10 cellular contexts compared by ENCODE assay signal in genomic region chr3:150738688-150739087, GRCh38. TPM values are rescaled to one million over a fixed set of nuclear protein-coding genes. Genes with fewer than 3 reads are reported as not detected.
DNase-seq lines count a peak whose midpoint lies in the region; ATAC-seq, FAIRE-seq and TF ChIP-seq lines count a peak whose summit lies in the region.
"Had no signal": no experiment of that assay in that cellular context is flagged by ENCODE, and none has a peak within 500 bp of the region (broad histone marks: within the 10 kb centered on the region; RNA-seq: fewer than 3 reads in every experiment).

No MANE protein-coding gene starts in this region.

- DNase-seq in DMS 273 (lab: John Stamatoyannopoulos, UW; ENCODE audit: unreplicated experiment) (peak; percentile 42), DMS 273 treated with DMSO at 0.1 percent for 48 hours (lab: John Stamatoyannopoulos, UW) (no peak), Karpas-422 (peak; percentile 61), adrenal gland (peak in 3 of 7 donors; percentile 16 to 29 (median 27)), D721Med (ENCODE audit: insufficient read length, low spot score) (no peak), gastrocnemius medialis (no peak), Peyer's patch (no peak)

- peaks cover 91% of the 10 kb centered on the region for H4K20me1 ChIP-seq in Karpas-422 (ENCODE audit: insufficient read depth, low read depth, low read length)

- H3K9ac ChIP-seq in Karpas-422 (ENCODE audit: low read length) = peak overlapping the region; percentile 21; the same call in 1 of the 2 replicates

- no peaks in the 10 kb centered on the region for H3K9me2 ChIP-seq in Karpas-422 (replicated peaks; ENCODE audit: insufficient read depth, low read length)

- in situ Hi-C loops in gastrocnemius medialis (cut with MboI; ENCODE audit: low sequenced_read_pairs in 4 of 4) = no loop called here

- no peak for TF ChIP-seq POLR2A in adrenal gland (IDR thresholded peaks at IDR 0.05)
- TF ChIP-seq POLR2A in gastrocnemius medialis (IDR thresholded peaks at IDR 0.05) = no peak
- no peak for TF ChIP-seq POLR2A in Peyer's patch (IDR thresholded peaks at IDR 0.05)

- H3K79me2 ChIP-seq in Karpas-422 (ENCODE audit: low read length) = peaks cover 51% of the 10 kb centered on the region

- H3K27me3 ChIP-seq in Karpas-422 (ENCODE audit: low read length) = no peaks in the 10 kb centered on the region
- H3K27me3 ChIP-seq in adrenal gland = no peaks in the 10 kb centered on the region
- H3K27me3 ChIP-seq in gastrocnemius medialis = no peaks in the 10 kb centered on the region
- H3K27me3 ChIP-seq in Peyer's patch = no peaks in the 10 kb centered on the region

- no peak for ATAC-seq in gastrocnemius medialis

- FAIRE-seq in D721Med (lab: Jason Lieb, UNC) = no peak

- H3K36me3 ChIP-seq in Karpas-422 (ENCODE audit: insufficient read depth, low read length) = peaks cover 28% of the 10 kb centered on the region; the same call in 1 of the 2 replicates
- H3K36me3 ChIP-seq in adrenal gland (replicated peaks in 1 of 2) = peaks cover 0 to 5% of the 10 kb centered on the region in 2 donors
- H3K36me3 ChIP-seq in mesodermal cell (ENCODE audit: control insufficient read depth, insufficient read depth, low read length) = peaks cover 23% of the 10 kb centered on the region
- peaks cover 0 to 13% of the 10 kb centered on the region in 2 donors for H3K36me3 ChIP-seq in gastrocnemius medialis
- H3K36me3 ChIP-seq in Peyer's patch = peaks cover 0 to 17% (median 0%) of the 10 kb centered on the region in 3 donors

- peak overlapping the region; percentile 65 for H3K4me2 ChIP-seq in Karpas-422 (ENCODE audit: low read depth, low read length, poor library complexity, severe bottlenecking)

- intact Hi-C loops in adrenal gland (cut with DNase I) (no loop called here), gastrocnemius medialis (cut with DNase I; ENCODE audit: low total_unique reads) (no loop called here)

- 19 to 36% (median 24%) methylated on average over 4 of the region's 4 CpGs for WGBS in adrenal gland, 4 donors
- 69 to 82% methylated on average over 3 of the region's 4 CpGs for WGBS in mesodermal cell (ENCODE audit: insufficient coverage in 2 of 2), 2 experiments

- H3K4me3 ChIP-seq in Karpas-422 (ENCODE audit: low read length) = peak overlapping the region; percentile 27
- no peak overlapping the region for H3K4me3 ChIP-seq in adrenal gland
- H3K4me3 ChIP-seq in mesodermal cell (ENCODE audit: extremely low read depth, insufficient read depth, low read length, poor library complexity, severe bottlenecking) = no peak overlapping the region
- H3K4me3 ChIP-seq in gastrocnemius medialis = no peak overlapping the region
- H3K4me3 ChIP-seq in Peyer's patch = no peak overlapping the region

- TF ChIP-seq CTCF in adrenal gland (IDR thresholded peaks at IDR 0.05) (no peak), D721Med (IDR thresholded peaks at IDR 0.05; ENCODE audit: insufficient read depth, missing control alignments) (no peak), gastrocnemius medialis (IDR thresholded peaks at IDR 0.05 in 4 of 5, conservative IDR thresholded peaks at IDR 0.05 in 1 of 5) (no peak), Peyer's patch (IDR thresholded peaks at IDR 0.05) (no peak)

- H3K9me3 ChIP-seq in Karpas-422 (ENCODE audit: low read length) (no peaks in the 10 kb centered on the region), adrenal gland (replicated peaks in 1 of 3) (no peaks in the 10 kb centered on the region), mesodermal cell (ENCODE audit: control insufficient read depth, low read length) (no peaks in the 10 kb centered on the region), gastrocnemius medialis (no peaks in the 10 kb centered on the region), Peyer's patch (no peaks in the 10 kb centered on the region)

- H3K27ac ChIP-seq in Karpas-422 (ENCODE audit: low read length) = peak overlapping the region; percentile 89
- H3K27ac ChIP-seq in adrenal gland = peak overlapping the region; percentile 85 to 91 (median 87)
- H3K27ac ChIP-seq in mesodermal cell (ENCODE audit: low read depth, low read length, severe bottlenecking) = peak overlapping the region; percentile 16
- no peak overlapping the region for H3K27ac ChIP-seq in gastrocnemius medialis
- peak overlapping the region in 2 of 4 donors; percentile 2 to 45 for H3K27ac ChIP-seq in Peyer's patch
- H3K27ac ChIP-seq: 22Rv1 had no signal

- H3K4me1 ChIP-seq in Karpas-422 (ENCODE audit: low read length) = peaks cover 86% of the 10 kb centered on the region
- peaks cover 60 to 99% of the 10 kb centered on the region in 2 donors for H3K4me1 ChIP-seq in adrenal gland (replicated peaks in 1 of 2)
- peaks cover 19% of the 10 kb centered on the region for H3K4me1 ChIP-seq in mesodermal cell (ENCODE audit: control insufficient read depth, insufficient read depth, low read length, poor library complexity, severe bottlenecking)
- H3K4me1 ChIP-seq in gastrocnemius medialis = peaks cover 3 to 6% of the 10 kb centered on the region in 2 donors
- peaks cover 5 to 22% (median 7%) of the 10 kb centered on the region in 4 donors for H3K4me1 ChIP-seq in Peyer's patch

- H2AFZ ChIP-seq in Karpas-422 (ENCODE audit: low read length) = no peak overlapping the region

RNA-seq across cellular contexts. Expression of gene SIAH2, which starts 24.3 kb away (rescaled TPM):
- 160 and 323 TPM in 2 replicates for total RNA-seq in Karpas-422 (2014; rRNA removed; shearing (Covaris generic); ENCODE audit: low replicate concordance)
- total RNA-seq in adrenal gland = 100 to 1,000 TPM in 6 of 8 donors, 10 to 100 TPM in 2; 59.8 to 216 (median 121) TPM
- 10 to 100 TPM; 22.1 to 75.6 (median 24.3) TPM for polyA plus RNA-seq in adrenal gland
- 29.8 TPM for polyA plus RNA-seq in mesodermal cell (2013, experiment 1 of 2)
- 26.0 TPM for polyA plus RNA-seq in mesodermal cell (2013, experiment 2 of 2)
- total RNA-seq in gastrocnemius medialis = 10 to 100 TPM; 10.9 to 25.6 (median 20.0) TPM
- total RNA-seq in Peyer's patch = 10 to 100 TPM; 21.4 to 42.6 (median 32.9) TPM

RNA-seq across cellular contexts. Expression of gene ERICH6, which starts 35.0 kb away (rescaled TPM):
- total RNA-seq in Karpas-422 (2014; rRNA removed; shearing (Covaris generic); ENCODE audit: low replicate concordance) = 0.22 TPM in 1 of 2 replicates, not detected in the other
- total RNA-seq in adrenal gland (under 1 TPM in 3 of 8 donors, not detected in 5; 0.46 to 0.55 (median 0.47) TPM), gastrocnemius medialis (not detected), Peyer's patch (not detected)
- polyA plus RNA-seq in adrenal gland = not detected
- polyA plus RNA-seq in mesodermal cell (2013, experiment 1 of 2) = not detected
- not detected for polyA plus RNA-seq in mesodermal cell (2013, experiment 2 of 2)
- total RNA-seq: T-helper 2 cell treated with Interferon-gamma antibody and Interleukin-4, amounts not matched to agents 100 ng/mL and 5 ng/mL, for 36 hours had no signal

Comparison
In these comparisons a context has a peak if more than half of its experiments do, and no peak if none do; other contexts are left out.
1. DNase-seq: peak in DMS 273 (single experiment) and Karpas-422 (single experiment); none in DMS 273 treated with DMSO at 0.1 percent for 48 hours (single experiment), D721Med (single experiment), gastrocnemius medialis (0 of 2) and Peyer's patch (0 of 3).
2. H3K27ac ChIP-seq: peak in Karpas-422 (single experiment), adrenal gland (5 of 5) and mesodermal cell (single experiment); none in gastrocnemius medialis (0 of 4).